In genomic region chr2:121689356-121689755, GRCh38 we compare ENCODE assay signal across 8 cellular contexts. TPM values are rescaled to one million over a fixed set of nuclear protein-coding genes. Genes with fewer than 3 reads are reported as not detected.
DNase-seq lines count a peak whose midpoint lies in the region; ATAC-seq and TF ChIP-seq lines count a peak whose summit lies in the region.

No MANE protein-coding gene starts in this region.

- H3K9me3 Mint-ChIP-seq in Calu3 (ENCODE audit: low read depth, unreplicated experiment), result peaks cover under 1% of the 10 kb centered on the region
- peaks cover under 1% of the 10 kb centered on the region for H3K9me3 Mint-ChIP-seq in stimulated activated effector memory CD8-positive, alpha-beta T cell treated with anti-CD3 and anti-CD28 coated beads, Interleukin-12 subunit alpha, Interleukin-12 subunit beta, amount 100 ng/mL, for 72 hours
- H3K9me3 Mint-ChIP-seq in CD8-positive, alpha-beta memory T cell, result peaks cover 0 to 2% (median 2%) of the 10 kb centered on the region in 5 donors

- ATAC-seq in right lobe of liver (peak; percentile 63 to 82 (median 72)), GM21360 (IDR thresholded peaks at IDR 0.05; ENCODE audit: unreplicated experiment) (no peak)
- no peak for ATAC-seq in stimulated activated effector memory CD8-positive, alpha-beta T cell treated with anti-CD3 and anti-CD28 coated beads, Interleukin-12 subunit alpha, Interleukin-12 subunit beta, amount 100 ng/mL, for 72 hours

- no peak for TF ChIP-seq POLR2A in right lobe of liver (IDR thresholded peaks at IDR 0.05)

- in situ Hi-C loops in brain microvascular endothelial cell (cut with HindIII; ENCODE audit: low pct_ligation_motif_present, low sequenced_read_pairs), result no loop called here

- no peak overlapping the region for H3K4me3 ChIP-seq in brain microvascular endothelial cell (ENCODE audit: low read depth, low read length)
- H3K4me3 ChIP-seq in right lobe of liver, result no peak overlapping the region
- H3K4me3 ChIP-seq in CD8-positive, alpha-beta memory T cell (ENCODE audit: low read length), result no peak overlapping the region

- no peak overlapping the region for H3K4me3 Mint-ChIP-seq in Calu3 (ENCODE audit: low read depth, unreplicated experiment)
- no peak overlapping the region for H3K4me3 Mint-ChIP-seq in stimulated activated effector memory CD8-positive, alpha-beta T cell treated with anti-CD3 and anti-CD28 coated beads, Interleukin-12 subunit alpha, Interleukin-12 subunit beta, amount 100 ng/mL, for 72 hours
- no peak overlapping the region for H3K4me3 Mint-ChIP-seq in CD8-positive, alpha-beta memory T cell

- 53% methylated on average over 4 of the region's 4 CpGs for WGBS in right lobe of liver (ENCODE audit: insufficient coverage, low coverage, low lambda C conversion rate, missing lambda C conversion rate)

- no peaks in the 10 kb centered on the region for H3K9me3 ChIP-seq in right lobe of liver
- H3K9me3 ChIP-seq in CD8-positive, alpha-beta memory T cell (ENCODE audit: low read length), result no peaks in the 10 kb centered on the region

- peaks cover 5% of the 10 kb centered on the region for H3K36me3 Mint-ChIP-seq in Calu3 (ENCODE audit: insufficient read depth, unreplicated experiment)
- H3K36me3 Mint-ChIP-seq in stimulated activated effector memory CD8-positive, alpha-beta T cell treated with anti-CD3 and anti-CD28 coated beads, Interleukin-12 subunit alpha, Interleukin-12 subunit beta, amount 100 ng/mL, for 72 hours, result no peaks in the 10 kb centered on the region
- peaks cover 0 to 2% (median under 1%) of the 10 kb centered on the region in 3 donors for H3K36me3 Mint-ChIP-seq in CD8-positive, alpha-beta memory T cell

- H3K4me1 Mint-ChIP-seq in Calu3 (ENCODE audit: low read depth, unreplicated experiment), result peaks cover 32% of the 10 kb centered on the region
- H3K4me1 Mint-ChIP-seq in stimulated activated effector memory CD8-positive, alpha-beta T cell treated with anti-CD3 and anti-CD28 coated beads, Interleukin-12 subunit alpha, Interleukin-12 subunit beta, amount 100 ng/mL, for 72 hours, result peaks cover 6% of the 10 kb centered on the region
- peaks cover 0 to 10% (median 6%) of the 10 kb centered on the region in 3 donors for H3K4me1 Mint-ChIP-seq in CD8-positive, alpha-beta memory T cell

- POLR2A ChIA-PET in CD8-positive, alpha-beta memory T cell (lab: Charles Lee), result interaction anchor here (0.5 kb wide), 1 partner anchor 45 kb away, joined by 4 read pairs; no protein-coding TSS in a partner anchor

- H3K4me1 ChIP-seq in right lobe of liver, result no peaks in the 10 kb centered on the region
- no peaks in the 10 kb centered on the region for H3K4me1 ChIP-seq in CD8-positive, alpha-beta memory T cell (ENCODE audit: insufficient read depth, low read length)

- H3K27me3 ChIP-seq in brain microvascular endothelial cell (replicated peaks) (no peaks in the 10 kb centered on the region), right lobe of liver (no peaks in the 10 kb centered on the region)
- H3K27me3 ChIP-seq in CD8-positive, alpha-beta memory T cell (ENCODE audit: insufficient read depth, low read length, poor library complexity, severe bottlenecking), result no peaks in the 10 kb centered on the region

- no peaks in the 10 kb centered on the region for H3K27me3 Mint-ChIP-seq in Calu3 (ENCODE audit: unreplicated experiment)
- peaks cover 0 to 4% of the 10 kb centered on the region in 2 donors for H3K27me3 Mint-ChIP-seq in CD8-positive, alpha-beta memory T cell

- BruUV-seq in Calu3 (replicated peaks; lab: Mats Ljungman, UMichigan), result no TSS peak

- H3K36me3 ChIP-seq in brain microvascular endothelial cell (replicated peaks) (no peaks in the 10 kb centered on the region), right lobe of liver (no peaks in the 10 kb centered on the region)
- no peaks in the 10 kb centered on the region for H3K36me3 ChIP-seq in CD8-positive, alpha-beta memory T cell (ENCODE audit: insufficient read depth, low read length)

- no peak overlapping the region for H3K27ac ChIP-seq in brain microvascular endothelial cell
- no peak overlapping the region for H3K27ac ChIP-seq in right lobe of liver
- no peak overlapping the region for H3K27ac ChIP-seq in CD8-positive, alpha-beta memory T cell (ENCODE audit: low read depth, low read length)

- peak; percentile 76 for DNase-seq in Calu3
- peak; percentile 17 for DNase-seq in NCI-H2029 treated with DMSO at 0.1 percent for 48 hours (lab: John Stamatoyannopoulos, UW)
- DNase-seq in brain microvascular endothelial cell, result peak; percentile 67
- no peak for DNase-seq in right lobe of liver
- DNase-seq in stimulated activated effector memory CD8-positive, alpha-beta T cell treated with anti-CD3 and anti-CD28 coated beads, Interleukin-12 subunit alpha, Interleukin-12 subunit beta, amount 100 ng/mL, for 72 hours (ENCODE audit: low spot score in 2 of 2), result no peak
- DNase-seq in effector CD4-positive, alpha-beta T cell, result no peak
- DNase-seq in CD8-positive, alpha-beta memory T cell, result no peak

- intact Hi-C loops in Calu3 (cut with micrococcal nuclease; ENCODE audit: unreplicated experiment) (loop anchor here (2.0 kb wide), 1 partner anchor 39 kb away; no protein-coding TSS in a partner anchor), right lobe of liver (cut with DNase I) (no loop called here)

- H3K27ac Mint-ChIP-seq in Calu3 (ENCODE audit: unreplicated experiment), result peak overlapping the region; percentile 96
- H3K27ac Mint-ChIP-seq in stimulated activated effector memory CD8-positive, alpha-beta T cell treated with anti-CD3 and anti-CD28 coated beads, Interleukin-12 subunit alpha, Interleukin-12 subunit beta, amount 100 ng/mL, for 72 hours, result no peak overlapping the region
- peak overlapping the region in 3 of 8 donors; percentile 9 to 85 (median 72) for H3K27ac Mint-ChIP-seq in CD8-positive, alpha-beta memory T cell

- CTCF ChIA-PET in Calu3 (lab: Charles Lee), result interaction anchor here (0.8 to 1.6 kb wide), 4 partner anchors 10 to 49 kb away, joined by 3 to 17 read pairs (median 6); no protein-coding TSS in a partner anchor
- CTCF ChIA-PET in CD8-positive, alpha-beta memory T cell (lab: Charles Lee), result interaction anchor here (1.3 to 1.9 kb wide), 2 partner anchors 10 to 37 kb away, joined by 3 to 4 read pairs; no protein-coding TSS in a partner anchor

- TF ChIP-seq CTCF in Calu3 (IDR thresholded peaks at IDR 0.05; ENCODE audit: unreplicated experiment) (peak; percentile 44), brain microvascular endothelial cell (IDR thresholded peaks at IDR 0.05; ENCODE audit: low read depth, low read length, missing control alignments) (peak; percentile 67), right lobe of liver (IDR thresholded peaks at IDR 0.05) (peak; percentile 12 to 25 (median 20))

RNA-seq across cellular contexts. Expression of gene CLASP1, which starts 40.1 kb away (rescaled TPM):
- total RNA-seq in Calu3 (2022) (54.3 and 59.7 TPM in 2 replicates), right lobe of liver (10 to 100 TPM; 19.7 to 32.4 (median 24.1) TPM)
- total RNA-seq in CD8-positive, alpha-beta memory T cell, result 10 to 100 TPM; 62.6 to 66.0 TPM
- polyA plus RNA-seq in CD8-positive, alpha-beta memory T cell, result 22.2 TPM

RNA-seq across cellular contexts. Expression of gene NIFK, which starts 47.3 kb away (rescaled TPM):
- total RNA-seq in Calu3 (2022), result 82.9 and 95.2 TPM in 2 replicates
- total RNA-seq in right lobe of liver, result 10 to 100 TPM; 13.9 to 37.7 (median 27.2) TPM
- 100 to 1,000 TPM; 167 to 169 TPM for total RNA-seq in CD8-positive, alpha-beta memory T cell
- polyA plus RNA-seq in CD8-positive, alpha-beta memory T cell, result 54.4 TPM

Comparison
In these comparisons a context has a peak if more than half of its experiments do, and no peak if none do; other contexts are left out.
1. DNase-seq: peak in Calu3 (single experiment), NCI-H2029 treated with DMSO at 0.1 percent for 48 hours (single experiment) and brain microvascular endothelial cell (single experiment); none in right lobe of liver (0 of 3), stimulated activated effector memory CD8-positive, alpha-beta T cell treated with anti-CD3 and anti-CD28 coated beads, Interleukin-12 subunit alpha, Interleukin-12 subunit beta, amount 100 ng/mL, for 72 hours (0 of 2), effector CD4-positive, alpha-beta T cell (single experiment) and CD8-positive, alpha-beta memory T cell (0 of 5).
2. ATAC-seq: peak in right lobe of liver (4 of 4); none in GM21360 (single experiment) and stimulated activated effector memory CD8-positive, alpha-beta T cell treated with anti-CD3 and anti-CD28 coated beads, Interleukin-12 subunit alpha, Interleukin-12 subunit beta, amount 100 ng/mL, for 72 hours (single experiment).
3. Peak in every context shown above with its lines, with median percentiles within 50 percentile points of each other: CTCF ChIP-seq.